10 cellular contexts compared by ENCODE assay signal in genomic region chr1:151055581-151055980, GRCh38. TPM values are rescaled to one million over a fixed set of nuclear protein-coding genes. Genes with fewer than 3 reads are reported as not detected.
DNase-seq lines count a peak whose midpoint lies in the region; ATAC-seq, FAIRE-seq and TF ChIP-seq lines count a peak whose summit lies in the region.
"Had no signal": no experiment of that assay in that cellular context is flagged by ENCODE, and none has a peak within 500 bp of the region (broad histone marks: within the 10 kb centered on the region; RNA-seq: fewer than 3 reads in every experiment).

No MANE protein-coding gene starts in this region.

- no peak overlapping the region for H3K4me3 ChIP-seq in KMS-11 (IDR thresholded peaks at IDR 0.05; ENCODE audit: insufficient read depth, low read depth, low read length)
- peak overlapping the region in 1 of 2 donors; percentile 94 for H3K4me3 ChIP-seq in left lung

- H3K4me1 ChIP-seq in KMS-11 (ENCODE audit: low read depth, poor library complexity, severe bottlenecking) (peaks cover 44% of the 10 kb centered on the region), left lung (peaks cover 18 to 50% of the 10 kb centered on the region in 2 donors)

- H3K9me3 Mint-ChIP-seq in activated CD4-positive, alpha-beta memory T cell treated with anti-CD3 and anti-CD28 coated beads, Interleukin-2, amount 10 ng/mL, durations not matched to agents 7 days and 5 days = no peaks in the 10 kb centered on the region
- H3K9me3 Mint-ChIP-seq in stimulated activated memory B cell treated with anti-CD40 and anti-IgM and Interleukin-4, amounts not matched to agents 10 μg/mL and 1 μg/mL and 100 μg/mL, for 72 hours = no peaks in the 10 kb centered on the region

- 0 out of 2 replicates have a peak, but pooled peaks have one; percentile 5 for TF ChIP-seq CTCF in KMS-11 (conservative IDR thresholded peaks at IDR 0.05; ENCODE audit: low read depth, low read length)
- TF ChIP-seq CTCF in left lung (IDR thresholded peaks at IDR 0.05) = no peak
- no peak for TF ChIP-seq CTCF in D721Med (IDR thresholded peaks at IDR 0.05; ENCODE audit: insufficient read depth, missing control alignments)

- no peaks in the 10 kb centered on the region for H3K27me3 ChIP-seq in KMS-11 (ENCODE audit: insufficient read depth, low read depth)
- no peaks in the 10 kb centered on the region for H3K27me3 ChIP-seq in left lung

- DNase-seq in activated CD4-positive, alpha-beta memory T cell treated with anti-CD3 and anti-CD28 coated beads, Interleukin-2, amount 10 ng/mL, durations not matched to agents 7 days and 5 days = no peak
- DNase-seq in left lung = no peak
- no peak for DNase-seq in DMS79 (lab: John Stamatoyannopoulos, UW)
- DNase-seq in T1000 (lab: John Stamatoyannopoulos, UW) = no peak
- DNase-seq in D721Med (ENCODE audit: insufficient read length, low spot score) = no peak
- DNase-seq: activated CD8-positive, alpha-beta memory T cell treated with anti-CD3 and anti-CD28 coated beads, Interleukin-2, amount 50 U/mL, for 4 hours; NCI-H2081; stimulated activated naive CD4-positive, alpha-beta T cell treated with Interleukin-2 at 50 U/mL for 16 hours had no signal

- H3K9ac ChIP-seq in KMS-11 = no peak overlapping the region

- no peaks in the 10 kb centered on the region for H3K9me3 ChIP-seq in left lung

- peaks cover 48% of the 10 kb centered on the region for H3K79me2 ChIP-seq in KMS-11 (ENCODE audit: insufficient read depth, low read depth)

- no peak overlapping the region for H3K27ac ChIP-seq in KMS-11
- H3K27ac ChIP-seq in left lung = peak overlapping the region; percentile 36 to 89

- H3K4me3 Mint-ChIP-seq in activated CD4-positive, alpha-beta memory T cell treated with anti-CD3 and anti-CD28 coated beads, Interleukin-2, amount 10 ng/mL, durations not matched to agents 7 days and 5 days = peak overlapping the region; percentile 97
- peak overlapping the region; percentile 86 for H3K4me3 Mint-ChIP-seq in stimulated activated memory B cell treated with anti-CD40 and anti-IgM and Interleukin-4, amounts not matched to agents 10 μg/mL and 1 μg/mL and 100 μg/mL, for 72 hours

- no peak for FAIRE-seq in D721Med (lab: Jason Lieb, UNC)

- peaks cover 28% of the 10 kb centered on the region; the same call in 1 of the 2 replicates for H3K36me3 ChIP-seq in KMS-11 (ENCODE audit: insufficient read depth)
- H3K36me3 ChIP-seq in left lung = peaks cover 12 to 60% of the 10 kb centered on the region in 2 donors

- peaks cover 60% of the 10 kb centered on the region for H3K4me1 Mint-ChIP-seq in activated CD4-positive, alpha-beta memory T cell treated with anti-CD3 and anti-CD28 coated beads, Interleukin-2, amount 10 ng/mL, durations not matched to agents 7 days and 5 days
- peaks cover 57% of the 10 kb centered on the region for H3K4me1 Mint-ChIP-seq in stimulated activated memory B cell treated with anti-CD40 and anti-IgM and Interleukin-4, amounts not matched to agents 10 μg/mL and 1 μg/mL and 100 μg/mL, for 72 hours

- H3K27ac Mint-ChIP-seq in activated CD4-positive, alpha-beta memory T cell treated with anti-CD3 and anti-CD28 coated beads, Interleukin-2, amount 10 ng/mL, durations not matched to agents 7 days and 5 days = peak overlapping the region; percentile 97
- peak overlapping the region; percentile 90 for H3K27ac Mint-ChIP-seq in stimulated activated memory B cell treated with anti-CD40 and anti-IgM and Interleukin-4, amounts not matched to agents 10 μg/mL and 1 μg/mL and 100 μg/mL, for 72 hours

- peaks cover 5% of the 10 kb centered on the region; the same call in 1 of the 2 replicates for H4K20me1 ChIP-seq in KMS-11 (ENCODE audit: insufficient read depth)

- H2AFZ ChIP-seq in KMS-11 (ENCODE audit: low read depth) = no peak overlapping the region

- POLR2A ChIA-PET in activated CD4-positive, alpha-beta memory T cell treated with anti-CD3 and anti-CD28 coated beads, Interleukin-2, amount 10 ng/mL, durations not matched to agents 7 days and 5 days (lab: Charles Lee) = interaction anchor here (0.8 to 9.3 kb wide), 11 partner anchors 6 to 487 kb away, joined by 3 to 148 read pairs (median 17); partner anchors contain the start of genes ARNT, C1orf56, GABPB2 and MINDY1

- no peak for ATAC-seq in left lung
- no peak for ATAC-seq in stimulated activated memory B cell treated with anti-CD40 and anti-IgM and Interleukin-4, amounts not matched to agents 10 μg/mL and 1 μg/mL and 100 μg/mL, for 72 hours

- intact Hi-C loops in left lung (cut with DNase I) = no loop called here

- H3K36me3 Mint-ChIP-seq in activated CD4-positive, alpha-beta memory T cell treated with anti-CD3 and anti-CD28 coated beads, Interleukin-2, amount 10 ng/mL, durations not matched to agents 7 days and 5 days (ENCODE audit: low read depth) = peaks cover 90% of the 10 kb centered on the region
- peaks cover 72% of the 10 kb centered on the region for H3K36me3 Mint-ChIP-seq in stimulated activated memory B cell treated with anti-CD40 and anti-IgM and Interleukin-4, amounts not matched to agents 10 μg/mL and 1 μg/mL and 100 μg/mL, for 72 hours

- H3K4me2 ChIP-seq in KMS-11 = peak overlapping the region; percentile 75; the same call in 1 of the 2 replicates

- CTCF ChIA-PET in activated CD4-positive, alpha-beta memory T cell treated with anti-CD3 and anti-CD28 coated beads, Interleukin-2, amount 10 ng/mL, durations not matched to agents 7 days and 5 days (lab: Charles Lee) = interaction anchor here (0.7 to 7.4 kb wide), 7 partner anchors 9 to 53 kb away, joined by 3 to 48 read pairs (median 5); partner anchors contain the start of genes C1orf56 and GABPB2

- H3K27me3 Mint-ChIP-seq in activated CD4-positive, alpha-beta memory T cell treated with anti-CD3 and anti-CD28 coated beads, Interleukin-2, amount 10 ng/mL, durations not matched to agents 7 days and 5 days = no peaks in the 10 kb centered on the region
- H3K27me3 Mint-ChIP-seq in stimulated activated memory B cell treated with anti-CD40 and anti-IgM and Interleukin-4, amounts not matched to agents 10 μg/mL and 1 μg/mL and 100 μg/mL, for 72 hours = no peaks in the 10 kb centered on the region

RNA-seq across cellular contexts. Expression of gene CDC42SE1, which starts 3.8 kb away (rescaled TPM):
- 100 to 1,000 TPM; 345 to 347 TPM for total RNA-seq in activated CD4-positive, alpha-beta memory T cell treated with anti-CD3 and anti-CD28 coated beads, Interleukin-2, amount 10 ng/mL, durations not matched to agents 7 days and 5 days
- total RNA-seq in left lung = 100 to 1,000 TPM; 104 to 125 TPM

RNA-seq across cellular contexts. Expression of gene MLLT11, which starts 4.6 kb away (rescaled TPM):
- total RNA-seq in activated CD4-positive, alpha-beta memory T cell treated with anti-CD3 and anti-CD28 coated beads, Interleukin-2, amount 10 ng/mL, durations not matched to agents 7 days and 5 days = 1 to 10 TPM; 3.2 to 3.4 TPM
- total RNA-seq in left lung = 1 to 10 TPM; 1.7 to 2.9 TPM

RNA-seq across cellular contexts. Expression of gene C1orf56, which starts 8.0 kb away (rescaled TPM):
- total RNA-seq in activated CD4-positive, alpha-beta memory T cell treated with anti-CD3 and anti-CD28 coated beads, Interleukin-2, amount 10 ng/mL, durations not matched to agents 7 days and 5 days = 1 to 10 TPM; 1.2 to 1.7 TPM
- 1 to 10 TPM; 3.9 to 6.1 TPM for total RNA-seq in left lung

RNA-seq across cellular contexts. Expression of gene GABPB2, which starts 15.0 kb away (rescaled TPM):
- 10 to 100 TPM; 24.5 to 25.9 TPM for total RNA-seq in activated CD4-positive, alpha-beta memory T cell treated with anti-CD3 and anti-CD28 coated beads, Interleukin-2, amount 10 ng/mL, durations not matched to agents 7 days and 5 days
- total RNA-seq in left lung = 10 to 100 TPM; 11.3 to 12.7 TPM

RNA-seq across cellular contexts. Expression of gene BNIPL, which starts 19.2 kb away (rescaled TPM):
- total RNA-seq in activated CD4-positive, alpha-beta memory T cell treated with anti-CD3 and anti-CD28 coated beads, Interleukin-2, amount 10 ng/mL, durations not matched to agents 7 days and 5 days = 1 to 10 TPM in 1 of 2 experiments, under 1 TPM in 1; 0.98 to 1.2 TPM
- 1 to 10 TPM; 3.5 to 5.9 TPM for total RNA-seq in left lung
